ENCODE assay signal across 19 cellular contexts in the genomic region with DNA sequence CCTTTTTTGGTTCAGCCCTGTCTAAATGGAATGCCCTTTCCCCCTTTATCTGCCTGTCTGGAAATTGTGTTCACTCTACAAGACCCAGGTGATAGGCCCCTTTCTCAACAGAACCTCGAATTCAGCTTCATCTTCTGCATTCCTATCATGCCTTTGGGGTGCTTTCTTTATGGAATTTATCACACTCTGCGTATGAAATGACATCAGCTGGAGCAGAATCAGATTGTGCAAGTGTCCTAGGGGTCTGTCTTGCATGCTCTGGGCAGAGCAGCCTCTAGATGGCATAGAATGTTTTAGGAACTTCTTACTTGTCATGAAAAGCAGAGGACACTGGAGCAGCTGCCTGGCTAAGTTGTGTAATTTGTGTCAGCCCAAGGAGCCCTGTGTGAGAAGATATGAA.
DNase-seq lines count a peak whose midpoint lies in the region; ATAC-seq, FAIRE-seq and TF ChIP-seq lines count a peak whose summit lies in the region.
"Had no signal": no experiment of that assay in that cellular context is flagged by ENCODE, and none has a peak within 500 bp of the region (broad histone marks: within the 10 kb centered on the region; RNA-seq: fewer than 3 reads in every experiment).

No MANE protein-coding gene starts in this region.

- H3K4me3 ChIP-seq in H1 (ENCODE audit: extremely low read depth in 1 of 4, insufficient read depth in 2 of 4, low read depth in 3 of 4, low read length in 4 of 4) = no peak overlapping the region
- H3K4me3 ChIP-seq: adrenal gland, MG63, SJSA1 had no signal

- H4K20me1 ChIP-seq in H9 (ENCODE audit: control insufficient read depth, insufficient read depth, insufficient read length) (no peaks in the 10 kb centered on the region), H1 (replicated peaks in 1 of 2; ENCODE audit: control insufficient read depth in 1 of 2, insufficient read depth in 2 of 2, low read length in 2 of 2) (no peaks in the 10 kb centered on the region)

- H2BK12ac ChIP-seq in H9 (ENCODE audit: insufficient read length, low read depth, low read length) (no peak overlapping the region), H1 (ENCODE audit: low read depth, low read length) (no peak overlapping the region)

- no peaks in the 10 kb centered on the region for H3K36me3 Mint-ChIP-seq in H9 (ENCODE audit: insufficient read depth in 1 of 3, low read depth in 3 of 3)
- H3K36me3 Mint-ChIP-seq in activated CD8-positive, alpha-beta memory T cell treated with anti-CD3 and anti-CD28 coated beads, Interleukin-2, amount 10 ng/mL, durations not matched to agents 7 days and 5 days = no peaks in the 10 kb centered on the region
- H3K36me3 Mint-ChIP-seq: activated CD4-positive, alpha-beta memory T cell treated with anti-CD3 and anti-CD28 coated beads for 36 hours had no signal

- no peak overlapping the region for H3K18ac ChIP-seq in H9 (ENCODE audit: insufficient read length, low read depth, low read length)
- H3K18ac ChIP-seq in H1 (ENCODE audit: extremely low read depth, low read length) = no peak overlapping the region

- H3K79me1 ChIP-seq in H9 (ENCODE audit: insufficient read depth, low read depth, low read length, poor library complexity, severe bottlenecking) (no peaks in the 10 kb centered on the region), H1 (ENCODE audit: low read depth, low read length) (no peaks in the 10 kb centered on the region)

- no peaks in the 10 kb centered on the region for H3K36me3 ChIP-seq in H1 (ENCODE audit: control insufficient read depth in 2 of 4, insufficient read depth in 4 of 4, low read length in 3 of 4)
- H3K36me3 ChIP-seq: adrenal gland, MG63, neutrophil, SJSA1 had no signal

- H3K23me2 ChIP-seq in H9 (ENCODE audit: insufficient read length, low read depth, low read length, poor library complexity, severe bottlenecking) (no peaks in the 10 kb centered on the region), H1 (ENCODE audit: low read depth, low read length) (no peaks in the 10 kb centered on the region)

- H2BK15ac ChIP-seq in H9 (ENCODE audit: low read depth, low read length) (no peak overlapping the region), H1 (ENCODE audit: low read length) (no peak overlapping the region)

- H2AFZ ChIP-seq in H9 (ENCODE audit: low read length) = no peak overlapping the region
- 0 out of 2 replicates have a peak overlapping the region, but pooled peaks have one; percentile 7 for H2AFZ ChIP-seq in H1 (ENCODE audit: low read length)

- H2BK120ac ChIP-seq in H9 (ENCODE audit: low read depth, low read length, poor library complexity, severe bottlenecking) = no peak overlapping the region
- no peak overlapping the region for H2BK120ac ChIP-seq in H1 (replicated peaks; ENCODE audit: low read depth, low read length)

- H4K5ac ChIP-seq in H9 (ENCODE audit: insufficient read length, low read depth, low read length) = no peak overlapping the region
- no peak overlapping the region for H4K5ac ChIP-seq in H1 (ENCODE audit: insufficient read length, low read depth, low read length)

- H3K27ac Mint-ChIP-seq in H9 = no peak overlapping the region; a peak in 1 of 7 replicates
- H3K27ac Mint-ChIP-seq in activated CD8-positive, alpha-beta memory T cell treated with anti-CD3 and anti-CD28 coated beads, Interleukin-2, amount 10 ng/mL, durations not matched to agents 7 days and 5 days = no peak overlapping the region
- H3K27ac Mint-ChIP-seq: activated CD4-positive, alpha-beta memory T cell treated with anti-CD3 and anti-CD28 coated beads for 36 hours had no signal

- no CpG with 5 or more reads among the region's 2 CpGs for WGBS in H9 (ENCODE audit: extremely low coverage, insufficient read length, low lambda C conversion rate)
- 92% methylated on average over 2 of the region's 2 CpGs; no CpG with 5 or more reads in 1 of the 2 experiments for WGBS in H1 (ENCODE audit: extremely low coverage in 1 of 2, insufficient coverage in 1 of 2, insufficient read length in 1 of 2, insufficient replicate concordance in 2 of 2, low coverage in 1 of 2, low lambda C conversion rate in 2 of 2, missing lambda C conversion rate in 1 of 2), 2 experiments

- H3K9me3 ChIP-seq in H9 (ENCODE audit: control insufficient read depth, low read depth, low read length) = no peaks in the 10 kb centered on the region
- no peaks in the 10 kb centered on the region for H3K9me3 ChIP-seq in H1 (ENCODE audit: insufficient read depth in 2 of 2, low read depth in 1 of 2, low read length in 1 of 2)
- H3K9me3 ChIP-seq: adrenal gland, MG63, neutrophil, SJSA1 had no signal

- H3K27me3 ChIP-seq in H9 (ENCODE audit: insufficient read depth, low read length) = no peaks in the 10 kb centered on the region
- no peaks in the 10 kb centered on the region for H3K27me3 ChIP-seq in H1 (replicated peaks in 1 of 4; ENCODE audit: control insufficient read depth in 3 of 4, extremely low read depth in 1 of 4, insufficient read depth in 3 of 4, low read length in 3 of 4)
- H3K27me3 ChIP-seq: adrenal gland, MG63, neutrophil, SJSA1 had no signal

- H3K27me3 Mint-ChIP-seq in H9 (ENCODE audit: low read depth) = no peaks in the 10 kb centered on the region
- no peaks in the 10 kb centered on the region for H3K27me3 Mint-ChIP-seq in activated CD8-positive, alpha-beta memory T cell treated with anti-CD3 and anti-CD28 coated beads, Interleukin-2, amount 10 ng/mL, durations not matched to agents 7 days and 5 days
- H3K27me3 Mint-ChIP-seq: activated CD4-positive, alpha-beta memory T cell treated with anti-CD3 and anti-CD28 coated beads for 36 hours had no signal

- H3K9ac ChIP-seq in H9 (ENCODE audit: extremely low read depth, insufficient read length, low read length) = no peak overlapping the region
- H3K9ac ChIP-seq in H1 (replicated peaks in 1 of 4; ENCODE audit: extremely low read depth in 1 of 4, low read depth in 3 of 4, low read length in 3 of 4) = no peak overlapping the region

- H3K4me3 Mint-ChIP-seq in H9 = no peak overlapping the region
- H3K4me3 Mint-ChIP-seq in activated CD8-positive, alpha-beta memory T cell treated with anti-CD3 and anti-CD28 coated beads, Interleukin-2, amount 10 ng/mL, durations not matched to agents 7 days and 5 days = no peak overlapping the region
- H3K4me3 Mint-ChIP-seq: activated CD4-positive, alpha-beta memory T cell treated with anti-CD3 and anti-CD28 coated beads for 36 hours had no signal

- TF ChIP-seq RAD21 in H1 (IDR thresholded peaks at IDR 0.05 in 1 of 2, conservative IDR thresholded peaks at IDR 0.05 in 1 of 2; ENCODE audit: low read depth in 2 of 2, low read length in 2 of 2) = peak; percentile 33 to 44; a peak in 3 of 4 replicates

- no peak for ATAC-seq in left colon
- no peak for ATAC-seq in activated CD8-positive, alpha-beta memory T cell treated with anti-CD3 and anti-CD28 coated beads, Interleukin-2, amount 10 ng/mL, durations not matched to agents 7 days and 5 days
- ATAC-seq: right cardiac atrium had no signal

- no peak overlapping the region for H3T11ph ChIP-seq in H9 (ENCODE audit: low read length)

- H3K27ac ChIP-seq in H9 (ENCODE audit: insufficient read length, low read depth, low read length) = no peak overlapping the region
- H3K27ac ChIP-seq in H1 (ENCODE audit: low read depth, low read length) = no peak overlapping the region
- H3K27ac ChIP-seq: adrenal gland, C4-2B, neutrophil, SJSA1 had no signal

- no peak for FAIRE-seq in H1 (lab: Jason Lieb, UNC)
- FAIRE-seq: endothelial cell of umbilical vein had no signal

- no peak overlapping the region for H2BK5ac ChIP-seq in H9 (ENCODE audit: insufficient read length, low read length)
- no peak overlapping the region for H2BK5ac ChIP-seq in H1 (ENCODE audit: low read depth, low read length)

- TF ChIP-seq CTCF in H9 (conservative IDR thresholded peaks at IDR 0.05) = peak; percentile 26; the same call in 1 of the 3 replicates
- peak in 1 of 3 experiments; percentile 33; a peak in 1 of 4 replicates for TF ChIP-seq CTCF in H1 (IDR thresholded peaks at IDR 0.05; ENCODE audit: control extremely low read depth in 1 of 3, insufficient read depth in 1 of 3, low read depth in 1 of 3, low read length in 3 of 3)

- H3K9me3 Mint-ChIP-seq in H9 = no peaks in the 10 kb centered on the region
- no peaks in the 10 kb centered on the region for H3K9me3 Mint-ChIP-seq in activated CD8-positive, alpha-beta memory T cell treated with anti-CD3 and anti-CD28 coated beads, Interleukin-2, amount 10 ng/mL, durations not matched to agents 7 days and 5 days (ENCODE audit: low read depth)
- H3K9me3 Mint-ChIP-seq: activated CD4-positive, alpha-beta memory T cell treated with anti-CD3 and anti-CD28 coated beads for 36 hours had no signal

- no peaks in the 10 kb centered on the region for H3K79me2 ChIP-seq in H9 (ENCODE audit: insufficient read depth, low read length)
- H3K79me2 ChIP-seq in H1 (ENCODE audit: control insufficient read depth in 1 of 2, insufficient read depth in 2 of 2, low read length in 2 of 2) = no peaks in the 10 kb centered on the region

- peaks cover 6 to 7% of the 10 kb centered on the region in 2 experiments for H3K4me1 Mint-ChIP-seq in H9
- H3K4me1 Mint-ChIP-seq in activated CD8-positive, alpha-beta memory T cell treated with anti-CD3 and anti-CD28 coated beads, Interleukin-2, amount 10 ng/mL, durations not matched to agents 7 days and 5 days = no peaks in the 10 kb centered on the region

- H3K14ac ChIP-seq in H9 (ENCODE audit: insufficient read depth, low read length) = no peak overlapping the region
- H3K14ac ChIP-seq in H1 (ENCODE audit: insufficient read length) = no peak overlapping the region

- intact Hi-C loops in left colon (cut with DNase I, micrococcal nuclease) = no loop called here

- H4K8ac ChIP-seq in H9 (replicated peaks; ENCODE audit: insufficient read length, low read depth, low read length) (no peak overlapping the region), H1 (ENCODE audit: extremely low read depth, insufficient read depth, low read length) (no peak overlapping the region)

- DNase-seq in H9 = no peak
- DNase-seq in NCI-H69 (lab: John Stamatoyannopoulos, UW) = peak; percentile 64
- no peak for DNase-seq in H1 (ENCODE audit: low read depth in 1 of 2, low spot score in 2 of 2)
- peak; percentile 28 for DNase-seq in renal cortical epithelial cell (ENCODE audit: low read depth)
- DNase-seq in activated CD4-positive, alpha-beta T cell treated with anti-CD3 and anti-CD28 coated beads for 4 hours = no peak
- no peak for DNase-seq in left colon
- DNase-seq in activated CD8-positive, alpha-beta memory T cell treated with anti-CD3 and anti-CD28 coated beads, Interleukin-2, amount 10 ng/mL, durations not matched to agents 7 days and 5 days = no peak
- DNase-seq: activated CD4-positive, alpha-beta memory T cell treated with anti-CD3 and anti-CD28 coated beads for 36 hours; adrenal gland; head of caudate nucleus; kidney glomerular epithelial cell; MG63; NCI-H2171 treated with DMSO at 0.1 percent for 48 hours; right cardiac atrium; stimulated activated CD4-positive, alpha-beta T cell treated with anti-CD3 and anti-CD28 coated beads, Interleukin-1b, Interleukin-23, amount 100 ng/mL, for 48 hours had no signal

- no peaks in the 10 kb centered on the region for H3K4me1 ChIP-seq in H9 (ENCODE audit: insufficient read depth, low read length)
- H3K4me1 ChIP-seq in H1 (replicated peaks in 1 of 4; ENCODE audit: control insufficient read depth in 3 of 4, insufficient read depth in 4 of 4, low read length in 3 of 4) = no peaks in the 10 kb centered on the region
- H3K4me1 ChIP-seq: adrenal gland, SJSA1 had no signal

- H4K91ac ChIP-seq in H9 (ENCODE audit: insufficient read length, low read depth, low read length) (no peak overlapping the region), H1 (replicated peaks; ENCODE audit: insufficient read length, low read length) (no peak overlapping the region)

- no peak for TF ChIP-seq POLR2A in H1 (IDR thresholded peaks at IDR 0.05; ENCODE audit: control extremely low read depth in 1 of 2, low read depth in 2 of 2, low read length in 2 of 2)

- no peak overlapping the region for H2BK20ac ChIP-seq in H9 (ENCODE audit: low read depth, low read length, poor library complexity, severe bottlenecking)
- H2BK20ac ChIP-seq in H1 (ENCODE audit: low read length) = no peak overlapping the region

- H3K23ac ChIP-seq in H9 (ENCODE audit: insufficient read length, low read depth, low read length) (no peak overlapping the region), H1 (ENCODE audit: insufficient read length) (no peak overlapping the region)

- POLR2A ChIA-PET in H1 (lab: Charles Lee; ENCODE audit: partially characterized antibody) = no interaction called here

- H3K56ac ChIP-seq in H9 (ENCODE audit: insufficient read length, low read depth, low read length) (no peak overlapping the region), H1 (replicated peaks; ENCODE audit: insufficient read length, low read depth, low read length) (no peak overlapping the region)

- no peak overlapping the region for H3K4me2 ChIP-seq in H9 (ENCODE audit: insufficient read depth, insufficient read length, low read length)
- no peak overlapping the region for H3K4me2 ChIP-seq in H1 (ENCODE audit: insufficient read depth in 1 of 2, low read depth in 2 of 2, low read length in 2 of 2)

- H3K4ac ChIP-seq in H9 (ENCODE audit: low read depth, low read length) = no peak overlapping the region
- no peak overlapping the region for H3K4ac ChIP-seq in H1 (replicated peaks; ENCODE audit: insufficient read length, low read depth, low read length)

- H2AK5ac ChIP-seq in H9 (ENCODE audit: insufficient read length, low read length) = no peak overlapping the region
- H2AK5ac ChIP-seq in H1 (ENCODE audit: low read depth, low read length) = no peak overlapping the region

- TF ChIP-seq EP300 in H1 (IDR thresholded peaks at IDR 0.05; ENCODE audit: borderline replicate concordance in 1 of 2, low read depth in 2 of 2, low read length in 2 of 2) = no peak

- CTCF ChIA-PET in H1 (lab: Charles Lee; ENCODE audit: partially characterized antibody) = interaction anchor here (0.5 to 1.1 kb wide), 4 partner anchors 9 to 363 kb away, joined by 3 to 4 read pairs (median 3); no protein-coding TSS in a partner anchor
- CTCF ChIA-PET in activated CD8-positive, alpha-beta memory T cell treated with anti-CD3 and anti-CD28 coated beads, Interleukin-2, amount 10 ng/mL, durations not matched to agents 7 days and 5 days (lab: Charles Lee) = no interaction called here

Comparison
In these comparisons a context has a peak if more than half of its experiments do, and no peak if none do; other contexts are left out.
1. DNase-seq: peak in NCI-H69 (single experiment) and renal cortical epithelial cell (single experiment); none in H9 (single experiment), H1 (0 of 2), activated CD4-positive, alpha-beta T cell treated with anti-CD3 and anti-CD28 coated beads for 4 hours (0 of 2), left colon (0 of 2) and activated CD8-positive, alpha-beta memory T cell treated with anti-CD3 and anti-CD28 coated beads, Interleukin-2, amount 10 ng/mL, durations not matched to agents 7 days and 5 days (single experiment).